8 cellular contexts compared by ENCODE assay signal in the genomic region with DNA sequence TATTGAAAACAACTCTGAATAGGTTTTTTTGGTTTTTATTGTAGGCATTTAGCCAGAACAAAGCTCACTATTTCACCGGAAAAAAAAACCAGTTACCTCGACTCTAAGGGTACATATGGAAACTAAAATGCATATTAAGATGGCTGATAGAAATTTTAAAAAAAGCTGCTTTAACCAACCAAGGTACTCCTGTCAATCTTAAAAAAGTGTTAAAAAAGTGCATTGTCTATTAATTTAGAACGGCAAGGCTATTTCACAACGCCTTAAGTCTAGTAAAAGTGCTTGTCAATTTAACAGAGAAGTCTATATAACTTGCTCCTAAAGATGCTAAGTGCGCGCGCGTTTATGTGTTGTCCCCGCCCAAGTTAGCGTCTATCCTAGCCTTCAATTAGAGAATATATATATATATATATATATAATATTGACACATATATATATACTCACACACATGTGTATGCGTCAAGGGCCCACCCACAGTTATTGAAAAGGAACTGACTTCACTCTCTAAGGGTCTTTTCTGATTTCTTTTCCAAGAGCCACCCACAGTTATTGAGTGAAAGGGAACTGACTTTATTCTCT. TPM values are rescaled to one million over a fixed set of nuclear protein-coding genes. Genes with fewer than 3 reads are reported as not detected.
A peak's percentile ranks its signal among the peaks of the same experiment; 100 is the strongest.
DNase-seq lines count a peak whose midpoint lies in the region; ATAC-seq and TF ChIP-seq lines count a peak whose summit lies in the region.

No MANE protein-coding gene starts in this region.

- CTCF ChIA-PET in PC-3 (lab: Charles Lee): no interaction called here

- H3K27me3 ChIP-seq in PC-3 (ENCODE audit: low read length): no peaks in the 10 kb centered on the region
- H3K27me3 ChIP-seq in esophagus squamous epithelium: no peaks in the 10 kb centered on the region
- H3K27me3 ChIP-seq in gastrocnemius medialis: peaks cover 0 to 11% (median 3%) of the 10 kb centered on the region in 3 donors

- no TSS peak for BruUV-seq in PC-3 (replicated peaks; lab: Mats Ljungman, UMichigan)

- no peaks in the 10 kb centered on the region for H3K9me2 ChIP-seq in PC-3 (replicated peaks; ENCODE audit: low read length)

- H3K79me2 ChIP-seq in PC-3 (ENCODE audit: low read length): peaks cover 58% of the 10 kb centered on the region

- H3K36me3 ChIP-seq in PC-3 (ENCODE audit: low read depth, low read length): peaks cover 13% of the 10 kb centered on the region
- H3K36me3 ChIP-seq in esophagus squamous epithelium: no peaks in the 10 kb centered on the region
- no peaks in the 10 kb centered on the region for H3K36me3 ChIP-seq in gastrocnemius medialis

- peak overlapping the region; percentile 82 for H3K9ac ChIP-seq in PC-3 (ENCODE audit: low read length)

- in situ Hi-C loops in gastrocnemius medialis (cut with MboI; ENCODE audit: low sequenced_read_pairs in 4 of 4): no loop called here

- H3K27ac ChIP-seq in PC-3 (ENCODE audit: low read length) (peak overlapping the region; percentile 59), esophagus squamous epithelium (peak overlapping the region; percentile 27 to 84 (median 76)), gastrocnemius medialis (no peak overlapping the region)

- peak overlapping the region; percentile 97 for H3K4me3 ChIP-seq in PC-3 (ENCODE audit: low read length)
- H3K4me3 ChIP-seq in esophagus squamous epithelium: peak overlapping the region; percentile 78 to 84 (median 82)
- peak overlapping the region; percentile 69 to 78 (median 74) for H3K4me3 ChIP-seq in gastrocnemius medialis

- TF ChIP-seq POLR2A in esophagus squamous epithelium (IDR thresholded peaks at IDR 0.05) (no peak), gastrocnemius medialis (IDR thresholded peaks at IDR 0.05) (no peak)

- ATAC-seq in PC-3 (no peak), gastrocnemius medialis (no peak), left lobe of liver (no peak), GM19467 (IDR thresholded peaks at IDR 0.05; ENCODE audit: unreplicated experiment) (no peak)

- TF ChIP-seq CTCF in PC-3 (conservative IDR thresholded peaks at IDR 0.05; ENCODE audit: low read depth, low read length): no peak
- no peak for TF ChIP-seq CTCF in esophagus squamous epithelium (IDR thresholded peaks at IDR 0.05)
- TF ChIP-seq CTCF in gastrocnemius medialis (IDR thresholded peaks at IDR 0.05 in 4 of 5, conservative IDR thresholded peaks at IDR 0.05 in 1 of 5): no peak

- intact Hi-C loops in PC-3 (cut with micrococcal nuclease) (loop anchor here (1.0 kb wide), 1 partner anchor 13 kb away; no protein-coding TSS in a partner anchor), esophagus squamous epithelium (cut with DNase I) (no loop called here), gastrocnemius medialis (cut with DNase I; ENCODE audit: low total_unique reads) (loop anchor here (5.0 kb wide), 1 partner anchor 52 kb away; no protein-coding TSS in a partner anchor)

- H4K20me1 ChIP-seq in PC-3 (ENCODE audit: low read length): peaks cover 7% of the 10 kb centered on the region

- DNase-seq in NCI-H1417 (lab: John Stamatoyannopoulos, UW) (peak in 2 of 3 experiments; percentile 36 to 64), NCI-H1417 treated with DMSO at 0.1 percent for 48 hours (lab: John Stamatoyannopoulos, UW) (no peak), PC-3 (no peak), esophagus squamous epithelium (lab: John Stamatoyannopoulos, UW) (no peak), gastrocnemius medialis (no peak), left lobe of liver (ENCODE audit: low spot score) (no peak)
- no peak for DNase-seq in stimulated activated naive CD4-positive, alpha-beta T cell treated with Interleukin-2 at 50 U/mL for 16 hours (lab: John Stamatoyannopoulos, UW)

- no peaks in the 10 kb centered on the region for H3K9me3 ChIP-seq in PC-3 (ENCODE audit: low read length)
- H3K9me3 ChIP-seq in esophagus squamous epithelium: no peaks in the 10 kb centered on the region
- no peaks in the 10 kb centered on the region for H3K9me3 ChIP-seq in gastrocnemius medialis

- peak overlapping the region; percentile 91 for H3K4me2 ChIP-seq in PC-3 (ENCODE audit: low read length)

- peak overlapping the region; percentile 96 for H2AFZ ChIP-seq in PC-3 (ENCODE audit: low read length)

- H3F3A ChIP-seq in PC-3 (ENCODE audit: low read length, unreplicated experiment): no peaks in the 10 kb centered on the region

- H3K4me1 ChIP-seq in PC-3 (ENCODE audit: insufficient read depth, low read length): peaks cover 4% of the 10 kb centered on the region; the same call in 1 of the 2 replicates
- H3K4me1 ChIP-seq in esophagus squamous epithelium: peaks cover 5 to 31% (median 8%) of the 10 kb centered on the region in 3 donors
- peaks cover 0 to 6% of the 10 kb centered on the region in 2 donors for H3K4me1 ChIP-seq in gastrocnemius medialis

- 2 to 3% methylated on average over 11 of the region's 11 CpGs for WGBS in esophagus squamous epithelium, 2 donors

- POLR2A ChIA-PET in PC-3 (lab: Charles Lee; ENCODE audit: unreplicated experiment): interaction anchor here (0.7 kb wide), 1 partner anchor 31 kb away, joined by 4 read pairs; no protein-coding TSS in a partner anchor

RNA-seq across cellular contexts. Expression of gene ASPM, which starts 0.9 kb away (rescaled TPM):
- total RNA-seq in PC-3 (2014; rRNA removed) (28.6 and 35.0 TPM in 2 replicates), esophagus squamous epithelium (10 to 100 TPM in 3 of 4 donors, 1 to 10 TPM in 1; 6.0 to 21.8 (median 13.9) TPM), gastrocnemius medialis (under 1 TPM; 0.05 to 0.52 (median 0.26) TPM), left lobe of liver (0.35 TPM)

RNA-seq across cellular contexts. Expression of gene ZBTB41, which starts 55.6 kb away (rescaled TPM):
- total RNA-seq in PC-3 (2014; rRNA removed): 4.3 and 5.3 TPM in 2 replicates
- 1 to 10 TPM; 3.8 to 8.0 (median 6.4) TPM for total RNA-seq in esophagus squamous epithelium
- 10 to 100 TPM in 2 of 4 donors, 1 to 10 TPM in 2; 6.9 to 14.2 (median 10.9) TPM for total RNA-seq in gastrocnemius medialis
- 3.6 TPM for total RNA-seq in left lobe of liver

Comparison
In these comparisons a context has a peak if more than half of its experiments do, and no peak if none do; other contexts are left out.
1. DNase-seq: peak in NCI-H1417 (2 of 3); none in NCI-H1417 treated with DMSO at 0.1 percent for 48 hours (single experiment), PC-3 (single experiment), esophagus squamous epithelium (single experiment), gastrocnemius medialis (0 of 2), left lobe of liver (single experiment) and stimulated activated naive CD4-positive, alpha-beta T cell treated with Interleukin-2 at 50 U/mL for 16 hours (single experiment).
2. H3K27ac ChIP-seq: peak in PC-3 (single experiment) and esophagus squamous epithelium (4 of 4); none in gastrocnemius medialis (0 of 4).
3. Peak in every context shown above with its lines, with median percentiles within 50 percentile points of each other: H3K4me3 ChIP-seq.